8 cellular contexts compared by ENCODE assay signal in genomic region chr7:44573464-44574285, GRCh38. TPM values are rescaled to one million over a fixed set of nuclear protein-coding genes. Genes with fewer than 3 reads are reported as not detected.
DNase-seq lines count a peak whose midpoint lies in the region; ATAC-seq lines count a peak whose summit lies in the region.

A gene with protein sequence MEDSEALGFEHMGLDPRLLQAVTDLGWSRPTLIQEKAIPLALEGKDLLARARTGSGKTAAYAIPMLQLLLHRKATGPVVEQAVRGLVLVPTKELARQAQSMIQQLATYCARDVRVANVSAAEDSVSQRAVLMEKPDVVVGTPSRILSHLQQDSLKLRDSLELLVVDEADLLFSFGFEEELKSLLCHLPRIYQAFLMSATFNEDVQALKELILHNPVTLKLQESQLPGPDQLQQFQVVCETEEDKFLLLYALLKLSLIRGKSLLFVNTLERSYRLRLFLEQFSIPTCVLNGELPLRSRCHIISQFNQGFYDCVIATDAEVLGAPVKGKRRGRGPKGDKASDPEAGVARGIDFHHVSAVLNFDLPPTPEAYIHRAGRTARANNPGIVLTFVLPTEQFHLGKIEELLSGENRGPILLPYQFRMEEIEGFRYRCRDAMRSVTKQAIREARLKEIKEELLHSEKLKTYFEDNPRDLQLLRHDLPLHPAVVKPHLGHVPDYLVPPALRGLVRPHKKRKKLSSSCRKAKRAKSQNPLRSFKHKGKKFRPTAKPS (minus strand): TSS chr7:44573908. CDS start chr7:44573895, 13 bp downstream.

- H3K27ac ChIP-seq in Karpas-422 (ENCODE audit: low read length), result peak within 1 kb of the TSS; percentile 28; the same call in 1 of the 2 replicates

- 0 out of 2 replicates have a peak, but pooled peaks cover 3% of the 10 kb centered on the region for H4K20me1 ChIP-seq in Karpas-422 (ENCODE audit: insufficient read depth, low read depth, low read length)

- DNase-seq in DMS79 treated with DMSO at 0.1 percent for 48 hours (lab: John Stamatoyannopoulos, UW), result peak; percentile 97
- DNase-seq in Karpas-422, result peak; percentile 98
- DNase-seq in RKO (ENCODE audit: low spot score), result peak; percentile 97
- DNase-seq in activated T-helper 1 cell treated with Interleukin-2 at 50 U/mL for 16 hours (ENCODE audit: low read depth), result peak; percentile 86
- peak; percentile 93 for DNase-seq in fibroblast of gingiva (ENCODE audit: low read depth)
- peak; percentile 85 for DNase-seq in naive B cell

- H2AFZ ChIP-seq in Karpas-422 (ENCODE audit: low read length), result no peak within 1 kb of the TSS

- H3K9me2 ChIP-seq in Karpas-422 (replicated peaks; ENCODE audit: insufficient read depth, low read length), result no peaks in the 10 kb centered on the region

- peak within 1 kb of the TSS; percentile 87 for H3K4me3 ChIP-seq in Karpas-422 (ENCODE audit: low read length)

- H3K36me3 Mint-ChIP-seq in naive B cell, result peaks cover 5 to 6% of the 10 kb centered on the region in 2 donors
- peaks cover 61% of the 10 kb centered on the region for H3K36me3 Mint-ChIP-seq in stimulated activated memory B cell treated with anti-CD40 and anti-IgM and Interleukin-4, amounts not matched to agents 10 μg/mL and 1 μg/mL and 100 μg/mL, for 72 hours

- no peaks in the 10 kb centered on the region for H3K27me3 ChIP-seq in Karpas-422 (ENCODE audit: low read length)

- H3K4me2 ChIP-seq in Karpas-422 (ENCODE audit: low read depth, low read length, poor library complexity, severe bottlenecking), result peak within 1 kb of the TSS; percentile 79

- H3K27ac Mint-ChIP-seq in naive B cell, result peak within 1 kb of the TSS; percentile 96 to 99 (median 98)
- peak within 1 kb of the TSS; percentile 92 for H3K27ac Mint-ChIP-seq in stimulated activated memory B cell treated with anti-CD40 and anti-IgM and Interleukin-4, amounts not matched to agents 10 μg/mL and 1 μg/mL and 100 μg/mL, for 72 hours

- H3K9ac ChIP-seq in Karpas-422 (ENCODE audit: low read length), result peak within 1 kb of the TSS; percentile 95

- peaks cover 25% of the 10 kb centered on the region for H3K36me3 ChIP-seq in Karpas-422 (ENCODE audit: insufficient read depth, low read length)

- peaks cover 40 to 53% (median 46%) of the 10 kb centered on the region in 3 donors for H3K4me1 Mint-ChIP-seq in naive B cell
- peaks cover 33% of the 10 kb centered on the region for H3K4me1 Mint-ChIP-seq in stimulated activated memory B cell treated with anti-CD40 and anti-IgM and Interleukin-4, amounts not matched to agents 10 μg/mL and 1 μg/mL and 100 μg/mL, for 72 hours

- H3K79me2 ChIP-seq in Karpas-422 (ENCODE audit: low read length), result peaks cover 37% of the 10 kb centered on the region

- peak within 1 kb of the TSS; percentile 93 to 98 (median 98) for H3K4me3 Mint-ChIP-seq in naive B cell
- H3K4me3 Mint-ChIP-seq in stimulated activated memory B cell treated with anti-CD40 and anti-IgM and Interleukin-4, amounts not matched to agents 10 μg/mL and 1 μg/mL and 100 μg/mL, for 72 hours, result peak within 1 kb of the TSS; percentile 92

- no peaks in the 10 kb centered on the region for H3K9me3 Mint-ChIP-seq in naive B cell
- no peaks in the 10 kb centered on the region for H3K9me3 Mint-ChIP-seq in stimulated activated memory B cell treated with anti-CD40 and anti-IgM and Interleukin-4, amounts not matched to agents 10 μg/mL and 1 μg/mL and 100 μg/mL, for 72 hours

- H3K27me3 Mint-ChIP-seq in naive B cell, result no peaks in the 10 kb centered on the region
- H3K27me3 Mint-ChIP-seq in stimulated activated memory B cell treated with anti-CD40 and anti-IgM and Interleukin-4, amounts not matched to agents 10 μg/mL and 1 μg/mL and 100 μg/mL, for 72 hours, result no peaks in the 10 kb centered on the region

- H3K4me1 ChIP-seq in Karpas-422 (ENCODE audit: low read length), result peaks cover 28% of the 10 kb centered on the region

- no peaks in the 10 kb centered on the region for H3K9me3 ChIP-seq in Karpas-422 (ENCODE audit: low read length)

- peak; percentile 93 for ATAC-seq in GM21825 (IDR thresholded peaks at IDR 0.05; ENCODE audit: unreplicated experiment)
- peak; percentile 95 for ATAC-seq in naive B cell (ENCODE audit: low read depth in 2 of 2)
- peak; percentile 99 for ATAC-seq in stimulated activated memory B cell treated with anti-CD40 and anti-IgM and Interleukin-4, amounts not matched to agents 10 μg/mL and 1 μg/mL and 100 μg/mL, for 72 hours

RNA-seq across cellular contexts. Expression of the gene that starts here (rescaled TPM):
- 66.8 and 73.3 TPM in 2 replicates for total RNA-seq in Karpas-422 (2014; rRNA removed; shearing (Covaris generic); ENCODE audit: low replicate concordance)
- polyA plus RNA-seq in naive B cell (ENCODE audit: low read depth in 6 of 6), result 10 to 100 TPM; 26.9 to 50.8 (median 34.4) TPM

Comparison
In these comparisons a context has a peak if more than half of its experiments do, and no peak if none do; other contexts are left out.
1. Peak in every context shown above with its lines: DNase-seq, ATAC-seq, H3K4me3 ChIP-seq and H3K27ac ChIP-seq.